Comparison of ENCODE assay signal across 26 cellular contexts in genomic region chr2:207511851-207512250, GRCh38. TPM values are rescaled to one million over a fixed set of nuclear protein-coding genes. Genes with fewer than 3 reads are reported as not detected.
DNase-seq lines count a peak whose midpoint lies in the region; ATAC-seq, FAIRE-seq and TF ChIP-seq lines count a peak whose summit lies in the region.
"Had no signal": no experiment of that assay in that cellular context is flagged by ENCODE, and none has a peak within 500 bp of the region (broad histone marks: within the 10 kb centered on the region; RNA-seq: fewer than 3 reads in every experiment).

No MANE protein-coding gene starts in this region.

- no peaks in the 10 kb centered on the region for H3K9me3 Mint-ChIP-seq in natural killer cell treated with Interleukin-12 subunit alpha and Interleukin-12 subunit beta and Interleukin-15 and Interleukin-18, amount 100 ng/mL, for 72 hours
- H3K9me3 Mint-ChIP-seq: stimulated activated effector memory CD8-positive, alpha-beta T cell treated with anti-CD3 and anti-CD28 coated beads, Interleukin-12 subunit alpha, Interleukin-12 subunit beta, amount 100 ng/mL, for 72 hours; T-helper 2 cell treated with Interferon-gamma antibody and Interleukin-4, amounts not matched to agents 5 μg/mL and 100 μg/mL, for 36 hours had no signal

- peaks cover 8 to 23% of the 10 kb centered on the region in 2 donors for H3K4me1 Mint-ChIP-seq in natural killer cell treated with Interleukin-12 subunit alpha and Interleukin-12 subunit beta and Interleukin-15 and Interleukin-18, amount 100 ng/mL, for 72 hours (ENCODE audit: low read depth in 2 of 2)

- no peak for TF ChIP-seq RAD21 in HepG2 (CRISPR knock-in tag; IDR thresholded peaks at IDR 0.05)

- H3K4me2 ChIP-seq in HepG2 (ENCODE audit: low read depth, low read length) = no peak overlapping the region
- H3K4me2 ChIP-seq in mammary epithelial cell (ENCODE audit: insufficient read depth, low read depth, low read length) = no peak overlapping the region
- H3K4me2 ChIP-seq: BLaER1 treated with 17β-estradiol and CSF1 and Interleukin-3, amounts not matched to agents 10 nM and 100 nM had no signal

- no peak overlapping the region for H2AFZ ChIP-seq in HepG2 (ENCODE audit: low read length)
- peak overlapping the region; percentile 7 for H2AFZ ChIP-seq in mammary epithelial cell (ENCODE audit: low read depth, low read length)

- intact Hi-C loops in HepG2 (cut with micrococcal nuclease; ENCODE audit: unreplicated experiment) = no loop called here
- intact Hi-C loops in right lobe of liver (cut with DNase I) = no loop called here
- intact Hi-C loops in mammary epithelial cell (cut with micrococcal nuclease) = no loop called here

- H3K9ac ChIP-seq in HepG2 (ENCODE audit: insufficient read depth, low read depth, low read length) = no peak overlapping the region
- no peak overlapping the region for H3K9ac ChIP-seq in mammary epithelial cell (ENCODE audit: insufficient read depth, low read length)
- H3K9ac ChIP-seq: BLaER1 treated with 17β-estradiol and CSF1 and Interleukin-3, amounts not matched to agents 10 nM and 100 nM had no signal

- H3K4me3 Mint-ChIP-seq in natural killer cell treated with Interleukin-12 subunit alpha and Interleukin-12 subunit beta and Interleukin-15 and Interleukin-18, amount 100 ng/mL, for 72 hours = no peak overlapping the region
- H3K4me3 Mint-ChIP-seq: stimulated activated effector memory CD8-positive, alpha-beta T cell treated with anti-CD3 and anti-CD28 coated beads, Interleukin-12 subunit alpha, Interleukin-12 subunit beta, amount 100 ng/mL, for 72 hours; T-helper 2 cell treated with Interferon-gamma antibody and Interleukin-4, amounts not matched to agents 5 μg/mL and 100 μg/mL, for 36 hours had no signal

- TF ChIP-seq POLR2A in HepG2 (IDR thresholded peaks at IDR 0.05; ENCODE audit: insufficient read depth in 1 of 2, low read depth in 2 of 2, low read length in 2 of 2) = no peak
- no peak for TF ChIP-seq POLR2A in right lobe of liver (IDR thresholded peaks at IDR 0.05)

- TF ChIP-seq EP300 in HepG2 (IDR thresholded peaks at IDR 0.05; ENCODE audit: low read depth in 2 of 2, low read length in 2 of 2) (no peak), HepG2 (CRISPR knock-in tag; IDR thresholded peaks at IDR 0.05; ENCODE audit: borderline replicate concordance) (no peak)

- H3K9me3 ChIP-seq in HepG2 (ENCODE audit: low read length) = no peaks in the 10 kb centered on the region
- H3K9me3 ChIP-seq in right lobe of liver = no peaks in the 10 kb centered on the region
- H3K9me3 ChIP-seq in mammary epithelial cell (replicated peaks; ENCODE audit: insufficient read depth, low read length) = no peaks in the 10 kb centered on the region
- H3K9me3 ChIP-seq: BLaER1 treated with 17β-estradiol and CSF1 and Interleukin-3, amounts not matched to agents 10 nM and 100 nM; esophagus squamous epithelium had no signal

- H3K36me3 Mint-ChIP-seq in natural killer cell treated with Interleukin-12 subunit alpha and Interleukin-12 subunit beta and Interleukin-15 and Interleukin-18, amount 100 ng/mL, for 72 hours = no peaks in the 10 kb centered on the region

- no peaks in the 10 kb centered on the region for H3K27me3 ChIP-seq in HepG2 (ENCODE audit: control insufficient read depth in 1 of 2, insufficient read depth in 2 of 2, low read length in 2 of 2)
- no peaks in the 10 kb centered on the region for H3K27me3 ChIP-seq in right lobe of liver
- no peaks in the 10 kb centered on the region for H3K27me3 ChIP-seq in mammary epithelial cell (ENCODE audit: insufficient read depth, low read length)
- H3K27me3 ChIP-seq: BLaER1 treated with 17β-estradiol and CSF1 and Interleukin-3, amounts not matched to agents 10 nM and 100 nM; esophagus squamous epithelium had no signal

- no peaks in the 10 kb centered on the region for H3K36me3 ChIP-seq in HepG2 (replicated peaks in 1 of 2; ENCODE audit: control insufficient read depth in 1 of 2, insufficient read depth in 2 of 2, low read length in 2 of 2)
- no peaks in the 10 kb centered on the region for H3K36me3 ChIP-seq in right lobe of liver
- H3K36me3 ChIP-seq in mammary epithelial cell (ENCODE audit: insufficient read depth, low read length) = no peaks in the 10 kb centered on the region
- H3K36me3 ChIP-seq: BLaER1 treated with 17β-estradiol and CSF1 and Interleukin-3, amounts not matched to agents 10 nM and 100 nM; esophagus squamous epithelium; WERI-Rb-1 had no signal

- FAIRE-seq in HepG2 (lab: Jason Lieb, UNC) = no peak

- peak overlapping the region in 1 of 2 donors; percentile 10 for H3K27ac Mint-ChIP-seq in natural killer cell treated with Interleukin-12 subunit alpha and Interleukin-12 subunit beta and Interleukin-15 and Interleukin-18, amount 100 ng/mL, for 72 hours
- H3K27ac Mint-ChIP-seq: activated T-helper 2 cell treated with anti-CD3 and anti-CD28 coated beads, Interferon-gamma antibody, Interleukin-2, Interleukin-4, amounts not matched to agents 10 μg/mL and 5 μg/mL and 100 μg/mL, durations not matched to agents 14 hours and 24 hours and 36 hours; stimulated activated effector memory CD8-positive, alpha-beta T cell treated with anti-CD3 and anti-CD28 coated beads, Interleukin-12 subunit alpha, Interleukin-12 subunit beta, amount 100 ng/mL, for 72 hours; T-helper 2 cell treated with Interferon-gamma antibody and Interleukin-4, amounts not matched to agents 5 μg/mL and 100 μg/mL, for 36 hours had no signal

- no peaks in the 10 kb centered on the region for H3K79me2 ChIP-seq in HepG2 (ENCODE audit: insufficient read depth, low read length)
- H3K79me2 ChIP-seq in mammary epithelial cell (ENCODE audit: insufficient read depth, low read length) = no peaks in the 10 kb centered on the region

- CTCF ChIA-PET in HepG2 (lab: Yijun Ruan, JAX; ENCODE audit: low intra/inter-chr PET ratio, low total read pairs) = no interaction called here
- CTCF ChIA-PET in mammary epithelial cell (lab: Charles Lee; ENCODE audit: low non-redundant PET) = no interaction called here

- no peak overlapping the region for H3K27ac ChIP-seq in HepG2 (ENCODE audit: extremely low read length, insufficient read depth, low read length)
- no peak overlapping the region for H3K27ac ChIP-seq in right lobe of liver
- H3K27ac ChIP-seq in mammary epithelial cell (ENCODE audit: insufficient read depth, low read depth, low read length) = peak overlapping the region; percentile 94
- H3K27ac ChIP-seq: BLaER1 treated with 17β-estradiol and CSF1 and Interleukin-3, amounts not matched to agents 10 nM and 100 nM; RWPE1; WERI-Rb-1 had no signal

- 8% methylated on average over 2 of the region's 2 CpGs for WGBS in HepG2 (ENCODE audit: low lambda C conversion rate)
- 70% methylated on average over 2 of the region's 2 CpGs for WGBS in right lobe of liver (ENCODE audit: insufficient coverage, low coverage, low lambda C conversion rate, missing lambda C conversion rate)
- 95% methylated on average over 2 of the region's 2 CpGs for whole genome bisulfite sequencing in mammary epithelial cell (ENCODE audit: low coverage, missing lambda C conversion rate)

- POLR2A ChIA-PET in HepG2 (lab: Yijun Ruan, JAX) = no interaction called here

- no peaks in the 10 kb centered on the region for H4K20me1 ChIP-seq in HepG2 (ENCODE audit: insufficient read depth, low read length)
- no peaks in the 10 kb centered on the region for H4K20me1 ChIP-seq in mammary epithelial cell (ENCODE audit: insufficient read depth, low read length)
- H4K20me1 ChIP-seq: BLaER1 treated with 17β-estradiol and CSF1 and Interleukin-3, amounts not matched to agents 10 nM and 100 nM had no signal

- ATAC-seq in HepG2 = no peak
- no peak for ATAC-seq in right lobe of liver
- no peak for ATAC-seq in natural killer cell treated with Interleukin-12 subunit alpha and Interleukin-12 subunit beta and Interleukin-15 and Interleukin-18, amount 100 ng/mL, for 72 hours
- ATAC-seq: stimulated activated effector memory CD8-positive, alpha-beta T cell treated with anti-CD3 and anti-CD28 coated beads, Interleukin-12 subunit alpha, Interleukin-12 subunit beta, amount 100 ng/mL, for 72 hours had no signal

- H3K4me3 ChIP-seq in HepG2 (replicated peaks in 1 of 3; ENCODE audit: insufficient read depth in 1 of 3, low read depth in 2 of 3, low read length in 3 of 3) (no peak overlapping the region), right lobe of liver (no peak overlapping the region), mammary epithelial cell (replicated peaks in 1 of 3; ENCODE audit: insufficient read depth in 1 of 3, low read depth in 2 of 3, low read length in 3 of 3) (no peak overlapping the region)
- H3K4me3 ChIP-seq: BLaER1 treated with 17β-estradiol and CSF1 and Interleukin-3, amounts not matched to agents 10 nM and 100 nM; esophagus squamous epithelium had no signal

- DNase-seq in HepG2 (ENCODE audit: low spot score) (no peak), right lobe of liver (no peak), mammary epithelial cell (no peak), inferior parietal cortex (ENCODE audit: extremely low spot score) (peak; percentile 0), nucleus accumbens (lab: John Stamatoyannopoulos, UW) (no peak), activated T-cell treated with anti-CD3 and anti-CD28 coated beads for 4 hours (no peak)
- no peak for DNase-seq in natural killer cell treated with Interleukin-12 subunit alpha and Interleukin-12 subunit beta and Interleukin-15 and Interleukin-18, amount 100 ng/mL, for 72 hours (ENCODE audit: low spot score)
- DNase-seq: activated CD4-positive, alpha-beta T cell treated with anti-CD3 and anti-CD28 coated beads, Interleukin-2, amount 50 U/mL, for 4 hours; activated CD8-positive, alpha-beta memory T cell treated with anti-CD3 and anti-CD28 coated beads, Interleukin-2, amount 50 U/mL, for 48 hours; EL; esophagus squamous epithelium; HCEC 1CT; head of caudate nucleus; Kasumi-1; NCI-H1694; NCI-H2171 treated with DMSO at 0.1 percent for 48 hours; NCI-H526; occipital lobe; stimulated activated CD4-positive, alpha-beta T cell treated with anti-CD3 and anti-CD28 coated beads, Interleukin-2, amount 100 ng/mL, for 48 hours; substantia nigra; WERI-Rb-1 had no signal

- H3K27me3 Mint-ChIP-seq in natural killer cell treated with Interleukin-12 subunit alpha and Interleukin-12 subunit beta and Interleukin-15 and Interleukin-18, amount 100 ng/mL, for 72 hours = peaks cover 8 to 9% of the 10 kb centered on the region in 2 donors

- in situ Hi-C loops in HepG2 (cut with HindIII; ENCODE audit: extremely low pct_ligation_motif_present, low pct_unique_long_range_greater_than_20kb) = no loop called here
- in situ Hi-C loops in mammary epithelial cell (cut with MboI; ENCODE audit: low sequenced_read_pairs in 2 of 2) = no loop called here

- BruUV-seq in HepG2 (replicated peaks; lab: Mats Ljungman, UMichigan) (no TSS peak), mammary epithelial cell (replicated peaks; lab: Mats Ljungman, UMichigan) (no TSS peak)

- H3K4me1 ChIP-seq in HepG2 (ENCODE audit: insufficient read depth, low read length) = no peaks in the 10 kb centered on the region
- no peaks in the 10 kb centered on the region for H3K4me1 ChIP-seq in right lobe of liver
- peaks cover 47% of the 10 kb centered on the region for H3K4me1 ChIP-seq in mammary epithelial cell (ENCODE audit: insufficient read depth, low read length)

- dilution Hi-C loops in mammary epithelial cell (cut with HindIII; ENCODE audit: low sequenced_read_pairs) = no loop called here

- TF ChIP-seq CTCF in HepG2 (CRISPR knock-in tag; IDR thresholded peaks at IDR 0.05) (no peak), right lobe of liver (IDR thresholded peaks at IDR 0.05) (no peak), mammary epithelial cell (conservative IDR thresholded peaks at IDR 0.05 in 1 of 2, IDR thresholded peaks at IDR 0.05 in 1 of 2; ENCODE audit: extremely low read depth in 1 of 2, insufficient read depth in 1 of 2, low read depth in 1 of 2, low read length in 2 of 2) (no peak)

RNA-seq across cellular contexts. Expression of gene CREB1, which starts 17.9 kb away (rescaled TPM):
- total RNA-seq in HepG2 (2016; rRNA removed; fragmentation: Illumina TruSeq; extraction: Trizol) = 51.9 and 79.5 TPM in 2 replicates
- 30.8 and 35.3 TPM in 2 replicates for total RNA-seq in HepG2 (2016; cell fraction: cytosol; rRNA removed; fragmentation: Illumina TruSeq; extraction: Trizol; ENCODE audit: low read depth)
- total RNA-seq in HepG2 (2016; cell fraction: insoluble cytoplasmic fraction; rRNA removed; fragmentation: Illumina TruSeq; extraction: Trizol) = 53.4 and 76.4 TPM in 2 replicates
- total RNA-seq in HepG2 (2016; cell fraction: membrane; rRNA removed; fragmentation: Illumina TruSeq; extraction: Trizol) = 35.2 and 40.3 TPM in 2 replicates
- 48.0 and 50.4 TPM in 2 replicates for total RNA-seq in HepG2 (2016; cell fraction: nucleus; rRNA removed; fragmentation: Illumina TruSeq; extraction: Trizol)
- polyA plus RNA-seq in HepG2 (2011; rRNA removed) = 49.3 and 51.8 TPM in 2 replicates
- polyA plus RNA-seq in HepG2 (2011; cell fraction: cytosol; rRNA removed) = 29.0 and 29.6 TPM in 2 replicates
- 38.1 and 40.9 TPM in 2 replicates for polyA plus RNA-seq in HepG2 (2011; cell fraction: nucleus; rRNA removed)
- 24.6 and 28.3 TPM in 2 replicates for polyA plus RNA-seq in HepG2 (2012)
- 7.6 and 8.2 TPM in 2 replicates for polyA plus RNA-seq in HepG2 (2016; cell fraction: cytosol; fragmentation: Illumina TruSeq; extraction: Trizol; ENCODE audit: low read depth)
- 40.9 and 45.2 TPM in 2 replicates for polyA plus RNA-seq in HepG2 (2016; cell fraction: insoluble cytoplasmic fraction; fragmentation: Illumina TruSeq; extraction: Trizol; ENCODE audit: low read depth)
- polyA plus RNA-seq in HepG2 (2016; cell fraction: membrane; fragmentation: Illumina TruSeq; extraction: Trizol; ENCODE audit: low read depth) = 14.6 and 15.8 TPM in 2 replicates
- polyA plus RNA-seq in HepG2 (2016; cell fraction: nucleus; fragmentation: Illumina TruSeq; extraction: Trizol; ENCODE audit: insufficient read depth, low read depth) = 24.2 and 42.3 TPM in 2 replicates
- 92.6 and 106 TPM in 2 replicates for polyA minus RNA-seq in HepG2 (2011; rRNA and poly(A)+ RNA removed; ENCODE audit: low replicate concordance)
- polyA minus RNA-seq in HepG2 (2011; cell fraction: cytosol; rRNA and poly(A)+ RNA removed) = 36.9 and 38.6 TPM in 2 replicates
- polyA minus RNA-seq in HepG2 (2011; cell fraction: nucleus; rRNA and poly(A)+ RNA removed) = 76.7 and 91.5 TPM in 2 replicates
- total RNA-seq in right lobe of liver = 10 to 100 TPM; 10.1 to 22.6 (median 16.8) TPM
- total RNA-seq in mammary epithelial cell = 10 to 100 TPM; 42.3 to 75.5 TPM
- 29.3 TPM for polyA plus RNA-seq in mammary epithelial cell
- 32.7 TPM for polyA minus RNA-seq in mammary epithelial cell
- total RNA-seq in natural killer cell treated with Interleukin-12 subunit alpha and Interleukin-12 subunit beta and Interleukin-15 and Interleukin-18, amount 100 ng/mL, for 72 hours = 100 to 1,000 TPM in 1 of 2 donors, 10 to 100 TPM in 1; 96.8 to 125 TPM
